1 cellular context compared by ENCODE assay signal in genomic region chr17:28405632-28406477, GRCh38.
TF ChIP-seq lines count a peak whose summit lies in the region.

TSS of gene SLC46A1 (minus strand) at chr17:28406212. CDS start at chr17:28406114, 98 bp downstream.

TF ChIP-seq in WTC11, 78 proteins besides CTCF, POLR2A, EP300 and RAD21 (continued from another document):
- peak; percentile 64; the same call in 1 of the 2 replicates for TF ChIP-seq FOXP4 (CRISPR knock-in tag; IDR thresholded peaks at IDR 0.05)
- TF ChIP-seq ZBTB21 (CRISPR knock-in tag; IDR thresholded peaks at IDR 0.05; ENCODE audit: borderline replicate concordance) = no peak
- no peak for TF ChIP-seq ERG (CRISPR knock-in tag; IDR thresholded peaks at IDR 0.05)
- peak; percentile 75 for TF ChIP-seq SP1 (CRISPR knock-in tag; conservative IDR thresholded peaks at IDR 0.05)
- TF ChIP-seq, protein P1, sequence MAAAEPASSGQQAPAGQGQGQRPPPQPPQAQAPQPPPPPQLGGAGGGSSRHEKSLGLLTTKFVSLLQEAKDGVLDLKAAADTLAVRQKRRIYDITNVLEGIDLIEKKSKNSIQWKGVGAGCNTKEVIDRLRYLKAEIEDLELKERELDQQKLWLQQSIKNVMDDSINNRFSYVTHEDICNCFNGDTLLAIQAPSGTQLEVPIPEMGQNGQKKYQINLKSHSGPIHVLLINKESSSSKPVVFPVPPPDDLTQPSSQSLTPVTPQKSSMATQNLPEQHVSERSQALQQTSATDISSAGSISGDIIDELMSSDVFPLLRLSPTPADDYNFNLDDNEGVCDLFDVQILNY (CRISPR knock-in tag; IDR thresholded peaks at IDR 0.05) = peak; percentile 39; the same call in 1 of the 2 replicates
- peak; percentile 70 for TF ChIP-seq FOXP1 (CRISPR knock-in tag; IDR thresholded peaks at IDR 0.05; ENCODE audit: borderline replicate concordance)
- TF ChIP-seq CREM (CRISPR knock-in tag; IDR thresholded peaks at IDR 0.05) = no peak
- TF ChIP-seq ZNF138 (CRISPR knock-in tag; conservative IDR thresholded peaks at IDR 0.05) = no peak
- TF ChIP-seq NFYB (CRISPR knock-in tag; conservative IDR thresholded peaks at IDR 0.05; ENCODE audit: low read depth) = no peak
- 0 out of 2 replicates have a peak, but pooled peaks have one; percentile 77 for TF ChIP-seq TCF7 (CRISPR knock-in tag; IDR thresholded peaks at IDR 0.05; ENCODE audit: low read depth)
- TF ChIP-seq ELF4 (CRISPR knock-in tag; IDR thresholded peaks at IDR 0.05; ENCODE audit: low read depth) = peak; percentile 59; the same call in 1 of the 2 replicates
- no peak for TF ChIP-seq ZSCAN18 (CRISPR knock-in tag; IDR thresholded peaks at IDR 0.05)
- TF ChIP-seq ESRRA (CRISPR knock-in tag; IDR thresholded peaks at IDR 0.05; ENCODE audit: borderline replicate concordance) = peak; percentile 50; the same call in 1 of the 2 replicates
- peak; percentile 66; the same call in 1 of the 2 replicates for TF ChIP-seq MYBL2 (CRISPR knock-in tag; IDR thresholded peaks at IDR 0.05)
- no peak for TF ChIP-seq ZNF423 (CRISPR knock-in tag; IDR thresholded peaks at IDR 0.05)
- TF ChIP-seq, protein P2, sequence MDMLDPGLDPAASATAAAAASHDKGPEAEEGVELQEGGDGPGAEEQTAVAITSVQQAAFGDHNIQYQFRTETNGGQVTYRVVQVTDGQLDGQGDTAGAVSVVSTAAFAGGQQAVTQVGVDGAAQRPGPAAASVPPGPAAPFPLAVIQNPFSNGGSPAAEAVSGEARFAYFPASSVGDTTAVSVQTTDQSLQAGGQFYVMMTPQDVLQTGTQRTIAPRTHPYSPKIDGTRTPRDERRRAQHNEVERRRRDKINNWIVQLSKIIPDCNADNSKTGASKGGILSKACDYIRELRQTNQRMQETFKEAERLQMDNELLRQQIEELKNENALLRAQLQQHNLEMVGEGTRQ (CRISPR knock-in tag; IDR thresholded peaks at IDR 0.05) = no peak
- no peak for TF ChIP-seq JAZF1 (CRISPR knock-in tag; IDR thresholded peaks at IDR 0.05)
- TF ChIP-seq ZMAT4 (CRISPR knock-in tag; IDR thresholded peaks at IDR 0.05) = no peak
- TF ChIP-seq STAT6 (CRISPR knock-in tag; conservative IDR thresholded peaks at IDR 0.05; ENCODE audit: low read depth) = no peak
- TF ChIP-seq TEAD4 (CRISPR knock-in tag; IDR thresholded peaks at IDR 0.05) = no peak
- no peak for TF ChIP-seq IRF2 (CRISPR knock-in tag; IDR thresholded peaks at IDR 0.05; ENCODE audit: borderline replicate concordance, low read depth)
- no peak for TF ChIP-seq CREB1 (CRISPR knock-in tag; IDR thresholded peaks at IDR 0.05)
- no peak for TF ChIP-seq ZNF263 (CRISPR knock-in tag; IDR thresholded peaks at IDR 0.05; ENCODE audit: low read depth)
- TF ChIP-seq HMGA2 (CRISPR knock-in tag; IDR thresholded peaks at IDR 0.05) = no peak
- no peak for TF ChIP-seq ARID4B (CRISPR knock-in tag; IDR thresholded peaks at IDR 0.05; ENCODE audit: borderline replicate concordance)
- TF ChIP-seq ZNF532 (CRISPR knock-in tag; IDR thresholded peaks at IDR 0.05; ENCODE audit: borderline replicate concordance) = no peak
- no peak; the same call in 1 of the 2 replicates for TF ChIP-seq KAT7 (CRISPR knock-in tag; IDR thresholded peaks at IDR 0.05; ENCODE audit: borderline replicate concordance)
- TF ChIP-seq, protein P3, sequence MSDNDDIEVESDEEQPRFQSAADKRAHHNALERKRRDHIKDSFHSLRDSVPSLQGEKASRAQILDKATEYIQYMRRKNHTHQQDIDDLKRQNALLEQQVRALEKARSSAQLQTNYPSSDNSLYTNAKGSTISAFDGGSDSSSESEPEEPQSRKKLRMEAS (CRISPR knock-in tag; IDR thresholded peaks at IDR 0.05) = no peak
